29 cellular contexts compared by ENCODE assay signal in the genomic region with DNA sequence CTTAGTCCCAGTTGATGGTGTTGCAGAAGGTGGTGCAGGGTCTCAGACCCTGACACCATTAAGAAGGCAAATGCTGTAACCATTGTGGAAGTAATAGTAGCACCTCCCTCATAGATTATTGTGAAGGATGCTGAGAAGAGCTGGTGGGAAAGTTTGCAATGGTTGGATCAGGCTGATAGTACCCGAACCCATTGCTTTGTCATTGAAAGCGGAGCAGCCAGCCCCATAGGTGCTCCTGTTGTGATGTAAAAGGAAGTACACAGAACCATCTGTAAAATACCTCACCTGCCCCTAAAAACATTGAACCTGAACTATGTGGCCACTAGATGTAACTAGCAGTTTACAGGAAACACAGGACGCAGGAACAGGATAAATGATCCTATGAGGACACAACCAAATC. TPM values are rescaled to one million over a fixed set of nuclear protein-coding genes. Genes with fewer than 3 reads are reported as not detected.
"Had no signal": no experiment of that assay in that cellular context is flagged by ENCODE, and none has a peak within 500 bp of the region (broad histone marks: within the 10 kb centered on the region; RNA-seq: fewer than 3 reads in every experiment).

No MANE protein-coding gene starts in this region.

- H3K4me1 Mint-ChIP-seq: activated B cell treated with CpG ODN at 0.5 μM for 24 hours; activated CD4-positive, alpha-beta T cell treated with anti-CD3 and anti-CD28 coated beads, Interleukin-2, amount 10 ng/mL, durations not matched to agents 7 days and 5 days; activated naive CD4-positive, alpha-beta T cell treated with anti-CD3 and anti-CD28 coated beads, Interleukin-2, amount 10 ng/mL, durations not matched to agents 7 days and 5 days; activated naive CD8-positive, alpha-beta T cell treated with anti-CD3 and anti-CD28 coated beads, Interleukin-2, amount 10 ng/mL, durations not matched to agents 7 days and 5 days; activated T-helper 17 cell treated with anti-CD3 and anti-CD28 coated beads, Interleukin-2, amount 50 U/mL, for 72 hours had no signal

- H3K27me3 Mint-ChIP-seq: activated B cell treated with CpG ODN at 0.5 μM for 24 hours; activated CD4-positive, alpha-beta memory T cell treated with anti-CD3 and anti-CD28 coated beads, Interleukin-2, amount 10 ng/mL, durations not matched to agents 7 days and 5 days; activated CD4-positive, alpha-beta T cell treated with anti-CD3 and anti-CD28 coated beads, Interleukin-2, amount 10 ng/mL, durations not matched to agents 7 days and 5 days; activated naive CD4-positive, alpha-beta T cell treated with anti-CD3 and anti-CD28 coated beads, Interleukin-2, amount 10 ng/mL, durations not matched to agents 7 days and 5 days; activated naive CD8-positive, alpha-beta T cell treated with anti-CD3 and anti-CD28 coated beads, Interleukin-2, amount 10 ng/mL, durations not matched to agents 7 days and 5 days; activated T-helper 17 cell treated with anti-CD3 and anti-CD28 coated beads, Interleukin-2, amount 50 U/mL, for 72 hours had no signal

- H3K4me3 Mint-ChIP-seq: activated B cell treated with CpG ODN at 0.5 μM for 24 hours; activated CD4-positive, alpha-beta memory T cell treated with anti-CD3 and anti-CD28 coated beads, Interleukin-2, amount 10 ng/mL, durations not matched to agents 7 days and 5 days; activated CD4-positive, alpha-beta T cell treated with anti-CD3 and anti-CD28 coated beads, Interleukin-2, amount 10 ng/mL, durations not matched to agents 7 days and 5 days; activated naive CD4-positive, alpha-beta T cell treated with anti-CD3 and anti-CD28 coated beads, Interleukin-2, amount 10 ng/mL, durations not matched to agents 7 days and 5 days; activated naive CD8-positive, alpha-beta T cell treated with anti-CD3 and anti-CD28 coated beads, Interleukin-2, amount 10 ng/mL, durations not matched to agents 7 days and 5 days; activated T-helper 17 cell treated with anti-CD3 and anti-CD28 coated beads, Interleukin-2, amount 50 U/mL, for 72 hours had no signal

- H3K9me2 ChIP-seq: SK-N-SH had no signal

- H3K4me1 ChIP-seq: adrenal gland, Peyer's patch, SJCRH30 had no signal

- H3K9me3 Mint-ChIP-seq: activated B cell treated with CpG ODN at 0.5 μM for 24 hours; activated CD4-positive, alpha-beta memory T cell treated with anti-CD3 and anti-CD28 coated beads, Interleukin-2, amount 10 ng/mL, durations not matched to agents 7 days and 5 days; activated CD4-positive, alpha-beta T cell treated with anti-CD3 and anti-CD28 coated beads, Interleukin-2, amount 10 ng/mL, durations not matched to agents 7 days and 5 days; activated naive CD4-positive, alpha-beta T cell treated with anti-CD3 and anti-CD28 coated beads, Interleukin-2, amount 10 ng/mL, durations not matched to agents 7 days and 5 days; activated naive CD8-positive, alpha-beta T cell treated with anti-CD3 and anti-CD28 coated beads, Interleukin-2, amount 10 ng/mL, durations not matched to agents 7 days and 5 days; activated T-helper 17 cell treated with anti-CD3 and anti-CD28 coated beads, Interleukin-2, amount 50 U/mL, for 72 hours had no signal

- H3K27ac ChIP-seq: adrenal gland, Peyer's patch, RWPE1, SJCRH30 had no signal

- H3K27me3 ChIP-seq: adrenal gland, Peyer's patch, SJCRH30 had no signal

- ATAC-seq: activated T-helper 17 cell treated with anti-CD3 and anti-CD28 coated beads, Interleukin-2, amount 50 U/mL, for 72 hours had no signal

- H3K27ac Mint-ChIP-seq: activated B cell treated with CpG ODN at 0.5 μM for 24 hours; activated CD4-positive, alpha-beta memory T cell treated with anti-CD3 and anti-CD28 coated beads, Interleukin-2, amount 10 ng/mL, durations not matched to agents 7 days and 5 days; activated CD4-positive, alpha-beta T cell treated with anti-CD3 and anti-CD28 coated beads, Interleukin-2, amount 10 ng/mL, durations not matched to agents 7 days and 5 days; activated naive CD4-positive, alpha-beta T cell treated with anti-CD3 and anti-CD28 coated beads, Interleukin-2, amount 10 ng/mL, durations not matched to agents 7 days and 5 days; activated naive CD8-positive, alpha-beta T cell treated with anti-CD3 and anti-CD28 coated beads, Interleukin-2, amount 10 ng/mL, durations not matched to agents 7 days and 5 days; activated T-helper 17 cell treated with anti-CD3 and anti-CD28 coated beads, Interleukin-2, amount 50 U/mL, for 72 hours had no signal

- H3K9ac ChIP-seq: SK-N-SH had no signal

- H3K4me2 ChIP-seq: SK-N-SH had no signal

- H3K9me3 ChIP-seq: adrenal gland, Peyer's patch, SJCRH30, SK-N-SH had no signal

- DNase-seq: activated B cell treated with CpG ODN at 0.5 μM for 24 hours; activated CD4-positive, alpha-beta memory T cell treated with anti-CD3 and anti-CD28 coated beads, Interleukin-2, amount 10 ng/mL, durations not matched to agents 7 days and 5 days; activated CD4-positive, alpha-beta T cell treated with anti-CD3 and anti-CD28 coated beads, Interleukin-2, amount 10 ng/mL, durations not matched to agents 7 days and 5 days; activated gamma-delta T cell treated with Interleukin-2 at 50 U/mL for 16 hours; activated naive CD4-positive, alpha-beta T cell treated with anti-CD3 and anti-CD28 coated beads, Interleukin-2, amount 10 ng/mL, durations not matched to agents 7 days and 5 days; activated naive CD8-positive, alpha-beta T cell treated with anti-CD3 and anti-CD28 coated beads, Interleukin-2, amount 10 ng/mL, durations not matched to agents 7 days and 5 days; activated T-cell treated with anti-CD3 and anti-CD28 coated beads for 4 hours; activated T-cell treated with anti-CD3 and anti-CD28 coated beads, Interleukin-2, amount 50 U/mL, for 48 hours; adrenal gland; anterior cingulate cortex; cerebellar nuclear complex; Kasumi-1; KBM-7; NCI-H1092; NCI-H1417; NCI-H1930; NCI-H2107; NCI-H2171 treated with DMSO at 0.1 percent for 48 hours; NCI-H226; NCI-H526; NCI-H82; Peyer's patch; Right ventricle myocardium superior; SJCRH30; SK-N-SH had no signal

- H3K4me3 ChIP-seq: adrenal gland, Peyer's patch, SJCRH30 had no signal

RNA-seq across cellular contexts. Expression of gene CAGE1, which starts 31.5 kb away (rescaled TPM):
- total RNA-seq: cardiac septum, NCI-H460, Peyer's patch, Right ventricle myocardium superior had no signal
- polyA plus RNA-seq: adrenal gland, SK-N-SH had no signal
